ENCODE assay signal across 8 cellular contexts in the genomic region with DNA sequence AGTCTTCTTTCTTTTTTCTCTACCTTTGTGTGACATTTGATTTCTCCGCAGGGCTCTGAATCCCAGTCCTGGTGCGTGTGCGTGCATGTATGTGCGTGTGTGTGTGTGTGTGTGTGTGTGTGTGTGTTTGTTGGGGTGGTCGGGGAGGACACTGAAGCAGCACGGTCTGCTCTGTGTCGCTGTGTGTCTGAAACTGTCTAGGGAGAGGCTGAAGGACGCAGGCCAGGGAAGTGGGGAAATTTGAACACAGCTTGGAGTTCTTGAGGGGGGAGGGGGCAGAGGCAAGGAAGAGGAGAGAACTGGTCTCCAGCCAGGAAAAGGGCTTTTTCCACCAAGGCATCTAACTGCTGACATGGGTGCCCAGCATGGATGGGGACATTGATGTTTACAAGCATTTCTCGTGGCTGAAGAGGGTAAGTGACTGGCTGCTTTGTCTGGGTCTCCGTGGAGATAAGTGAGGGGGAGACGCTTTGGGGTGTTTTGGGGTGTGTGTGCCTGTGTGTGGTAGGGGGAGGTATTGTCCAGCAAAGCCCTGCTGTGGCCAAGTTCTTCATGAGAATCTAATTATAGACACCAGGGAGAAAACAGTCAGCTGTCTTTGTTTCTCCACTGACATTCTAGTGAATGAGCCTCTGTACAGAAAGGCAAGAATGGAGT.
DNase-seq lines count a peak whose midpoint lies in the region; ATAC-seq and TF ChIP-seq lines count a peak whose summit lies in the region.

No MANE protein-coding gene starts in this region.

- ATAC-seq in left ventricle myocardium superior = peak; percentile 69
- ATAC-seq in GM19467 (IDR thresholded peaks at IDR 0.05; ENCODE audit: unreplicated experiment) = no peak
- ATAC-seq in GM18907 (IDR thresholded peaks at IDR 0.05; ENCODE audit: unreplicated experiment) = no peak

- H3K27ac Mint-ChIP-seq in activated T-helper 1 cell treated with anti-CD3 and anti-CD28 coated beads, Interleukin-12 subunit alpha, Interleukin-12 subunit beta, Interleukin-2, Interleukin-4 antibody, amounts not matched to agents 30 ng/mL and 10 ng/mL and 1 ng/mL, durations not matched to agents 14 hours and 24 hours and 36 hours = no peak overlapping the region

- peaks cover 22% of the 10 kb centered on the region for H3K27me3 Mint-ChIP-seq in activated T-helper 1 cell treated with anti-CD3 and anti-CD28 coated beads, Interleukin-12 subunit alpha, Interleukin-12 subunit beta, Interleukin-2, Interleukin-4 antibody, amounts not matched to agents 30 ng/mL and 10 ng/mL and 1 ng/mL, durations not matched to agents 14 hours and 24 hours and 36 hours (ENCODE audit: insufficient read depth)

- CTCF ChIA-PET in HEK293T (lab: Yijun Ruan, JAX) = no interaction called here

- DNase-seq in DMS53 (lab: John Stamatoyannopoulos, UW) (peak; percentile 62), left ventricle myocardium superior (peak; percentile 48), putamen (ENCODE audit: low spot score) (peak; percentile 97), NCI-H2081 (lab: John Stamatoyannopoulos, UW) (no peak), HEK293T (ENCODE audit: extremely low spot score) (no peak)
- no peak for DNase-seq in activated T-helper 1 cell treated with anti-CD3 and anti-CD28 coated beads, Interleukin-12 subunit alpha, Interleukin-12 subunit beta, Interleukin-2, Interleukin-4 antibody, amounts not matched to agents 30 ng/mL and 10 ng/mL and 1 ng/mL, durations not matched to agents 14 hours and 24 hours and 36 hours (ENCODE audit: low spot score)

- H3K9me3 Mint-ChIP-seq in activated T-helper 1 cell treated with anti-CD3 and anti-CD28 coated beads, Interleukin-12 subunit alpha, Interleukin-12 subunit beta, Interleukin-2, Interleukin-4 antibody, amounts not matched to agents 30 ng/mL and 10 ng/mL and 1 ng/mL, durations not matched to agents 14 hours and 24 hours and 36 hours = no peaks in the 10 kb centered on the region

- peaks cover 22% of the 10 kb centered on the region for H3K4me1 Mint-ChIP-seq in activated T-helper 1 cell treated with anti-CD3 and anti-CD28 coated beads, Interleukin-12 subunit alpha, Interleukin-12 subunit beta, Interleukin-2, Interleukin-4 antibody, amounts not matched to agents 30 ng/mL and 10 ng/mL and 1 ng/mL, durations not matched to agents 14 hours and 24 hours and 36 hours (ENCODE audit: low read depth)

- no peaks in the 10 kb centered on the region for H3K36me3 Mint-ChIP-seq in activated T-helper 1 cell treated with anti-CD3 and anti-CD28 coated beads, Interleukin-12 subunit alpha, Interleukin-12 subunit beta, Interleukin-2, Interleukin-4 antibody, amounts not matched to agents 30 ng/mL and 10 ng/mL and 1 ng/mL, durations not matched to agents 14 hours and 24 hours and 36 hours (ENCODE audit: low read depth)

- POLR2A ChIA-PET in HEK293T (lab: Yijun Ruan, JAX) = no interaction called here

- intact Hi-C loops in activated T-helper 1 cell treated with anti-CD3 and anti-CD28 coated beads, Interleukin-12 subunit alpha, Interleukin-12 subunit beta, Interleukin-2, Interleukin-4 antibody, amounts not matched to agents 30 ng/mL and 10 ng/mL and 1 ng/mL, durations not matched to agents 14 hours and 24 hours and 36 hours (cut with micrococcal nuclease) = loop anchor here (5.0 kb wide), 1 partner anchor 115 kb away; no protein-coding TSS in a partner anchor
- intact Hi-C loops in left ventricle myocardium superior (cut with micrococcal nuclease) = no loop called here

- H3K4me3 Mint-ChIP-seq in activated T-helper 1 cell treated with anti-CD3 and anti-CD28 coated beads, Interleukin-12 subunit alpha, Interleukin-12 subunit beta, Interleukin-2, Interleukin-4 antibody, amounts not matched to agents 30 ng/mL and 10 ng/mL and 1 ng/mL, durations not matched to agents 14 hours and 24 hours and 36 hours = peak overlapping the region; percentile 22

TF ChIP-seq in HEK293T, 16 proteins besides CTCF, POLR2A, EP300 and RAD21:
- no peak for TF ChIP-seq CTBP1 (IDR thresholded peaks at IDR 0.05; ENCODE audit: borderline replicate concordance)
- TF ChIP-seq FOXA1 (IDR thresholded peaks at IDR 0.05) = no peak
- TF ChIP-seq HDGF (IDR thresholded peaks at IDR 0.05; ENCODE audit: borderline replicate concordance) = no peak
- TF ChIP-seq BHLHE40 (IDR thresholded peaks at IDR 0.05; ENCODE audit: borderline replicate concordance) = no peak
TF ChIP-seq in HEK293T: peak in this region for 0.

Comparison
In these comparisons a context has a peak if more than half of its experiments do, and no peak if none do; other contexts are left out.
1. DNase-seq: peak in DMS53 (single experiment), left ventricle myocardium superior (single experiment) and putamen (single experiment); none in activated T-helper 1 cell treated with anti-CD3 and anti-CD28 coated beads, Interleukin-12 subunit alpha, Interleukin-12 subunit beta, Interleukin-2, Interleukin-4 antibody, amounts not matched to agents 30 ng/mL and 10 ng/mL and 1 ng/mL, durations not matched to agents 14 hours and 24 hours and 36 hours (single experiment), NCI-H2081 (0 of 2) and HEK293T (single experiment).